8 cellular contexts compared by ENCODE assay signal in genomic region chr10:15427836-15428414, GRCh38.
DNase-seq lines count a peak whose midpoint lies in the region; ATAC-seq and FAIRE-seq lines count a peak whose summit lies in the region.

No MANE protein-coding gene starts in this region.

- DNase-seq in NCI-H510A treated with DMSO at 0.1 percent for 48 hours (lab: John Stamatoyannopoulos, UW) (peak; percentile 27), NCI-H510A (lab: John Stamatoyannopoulos, UW) (no peak), NCI-H748 (lab: John Stamatoyannopoulos, UW; ENCODE audit: unreplicated experiment) (peak; percentile 48), pons (ENCODE audit: low spot score) (peak; percentile 74)

- ATAC-seq in GM18867 (IDR thresholded peaks at IDR 0.05; ENCODE audit: unreplicated experiment) (no peak), GM21515 (IDR thresholded peaks at IDR 0.05; ENCODE audit: unreplicated experiment) (no peak), GM18870 (IDR thresholded peaks at IDR 0.05; ENCODE audit: unreplicated experiment) (no peak)

- peak; percentile 97 for FAIRE-seq in endometrium (lab: Jason Lieb, UNC)
